In the genomic region with DNA sequence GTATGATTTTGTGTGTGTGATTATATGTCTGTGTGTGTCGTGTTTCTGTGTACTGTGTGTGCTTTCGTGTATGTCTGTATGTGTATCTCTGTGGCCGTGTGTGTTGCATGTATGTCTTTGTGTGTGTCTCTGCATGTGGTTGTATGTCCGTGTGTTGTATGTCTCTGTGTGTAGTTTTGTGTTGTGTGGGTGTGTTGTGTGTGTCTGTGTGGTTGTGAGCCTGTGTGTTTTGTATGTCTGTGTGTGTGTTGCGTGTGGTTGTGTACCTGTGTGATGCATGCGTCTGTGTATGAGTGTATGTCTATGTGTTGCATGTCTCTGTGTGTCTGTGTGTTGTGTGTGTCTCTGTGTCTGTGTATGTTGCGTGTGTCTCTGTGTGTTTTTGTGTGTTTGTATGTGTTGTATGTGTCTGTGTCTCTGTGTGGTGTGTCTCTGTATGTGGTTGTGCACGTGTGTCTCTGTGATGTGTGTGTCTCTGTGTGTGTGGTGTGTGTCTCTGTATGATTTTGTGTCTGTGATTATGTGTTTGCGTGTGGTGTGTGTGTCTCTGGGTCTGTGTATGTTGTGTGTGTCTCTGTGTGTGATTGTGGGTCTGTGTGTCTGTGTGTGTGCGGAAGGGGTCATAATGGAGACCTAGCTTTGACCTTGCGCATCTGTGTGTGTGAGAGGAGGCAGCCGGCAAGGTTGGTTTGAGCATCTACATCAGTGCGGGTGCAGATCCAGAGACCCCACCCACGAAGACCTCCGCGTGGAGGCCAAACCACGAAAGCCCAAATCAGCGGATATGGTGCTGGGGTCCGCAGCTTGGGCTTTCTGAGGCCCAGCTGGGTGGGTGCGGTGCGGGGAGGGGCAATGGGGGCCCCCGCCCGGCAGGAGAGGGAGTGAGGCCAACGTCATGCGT, we compare ENCODE assay signal across 18 cellular contexts.
DNase-seq lines count a peak whose midpoint lies in the region; ATAC-seq, FAIRE-seq and TF ChIP-seq lines count a peak whose summit lies in the region.
"Had no signal": no experiment of that assay in that cellular context is flagged by ENCODE, and none has a peak within 500 bp of the region (broad histone marks: within the 10 kb centered on the region; RNA-seq: fewer than 3 reads in every experiment).

No MANE protein-coding gene starts in this region.

- peak overlapping the region; percentile 78 for H2AK5ac ChIP-seq in mesenchymal stem cell (ENCODE audit: low read length, severe bottlenecking)

- TF ChIP-seq CTCF in natural killer cell (IDR thresholded peaks at IDR 0.05) (no peak), bronchial epithelial cell (IDR thresholded peaks at IDR 0.05; ENCODE audit: insufficient read depth, low read length, severe bottlenecking) (no peak), gastrocnemius medialis (IDR thresholded peaks at IDR 0.05 in 4 of 5, conservative IDR thresholded peaks at IDR 0.05 in 1 of 5) (no peak)

- peak overlapping the region; percentile 45 to 61 for H3K18ac ChIP-seq in mesenchymal stem cell (ENCODE audit: low read depth in 1 of 2, low read length in 2 of 2)

- peaks cover 0 to 5% of the 10 kb centered on the region in 2 donors for H3K27me3 Mint-ChIP-seq in natural killer cell (ENCODE audit: low read depth in 2 of 2)
- H3K27me3 Mint-ChIP-seq in natural killer cell treated with Interleukin-12 subunit alpha and Interleukin-12 subunit beta and Interleukin-15 and Interleukin-18, amount 100 ng/mL, for 72 hours, result peaks cover 2 to 7% of the 10 kb centered on the region in 2 donors
- H3K27me3 Mint-ChIP-seq: activated naive CD8-positive, alpha-beta T cell treated with anti-CD3 and anti-CD28 coated beads, Interleukin-2, amount 10 ng/mL, durations not matched to agents 7 days and 5 days; CD4-positive, CD25-positive, alpha-beta regulatory T cell had no signal

- no peak overlapping the region for H2BK15ac ChIP-seq in mesenchymal stem cell (ENCODE audit: low read depth, poor library complexity, severe bottlenecking)

- H3K27ac ChIP-seq in mesenchymal stem cell (ENCODE audit: low read length, poor library complexity, severe bottlenecking), result peak overlapping the region; percentile 30
- H3K27ac ChIP-seq in gastrocnemius medialis, result no peak overlapping the region

- FAIRE-seq in bronchial epithelial cell (lab: Jason Lieb, UNC), result peak; percentile 95
- FAIRE-seq: G401.6, keratinocyte had no signal

- no peak overlapping the region for H2AFZ ChIP-seq in mesenchymal stem cell (ENCODE audit: low read depth, low read length)

- H3K4ac ChIP-seq in mesenchymal stem cell (ENCODE audit: low read depth in 1 of 2, low read length in 2 of 2), result peak overlapping the region in 1 of 2 experiments; percentile 63

- no peak for ATAC-seq in natural killer cell
- no peak for ATAC-seq in natural killer cell treated with Interleukin-12 subunit alpha and Interleukin-12 subunit beta and Interleukin-15 and Interleukin-18, amount 100 ng/mL, for 72 hours
- ATAC-seq in gastrocnemius medialis, result no peak
- ATAC-seq in HG02884 (IDR thresholded peaks at IDR 0.05; ENCODE audit: unreplicated experiment), result no peak

- WGBS in mesenchymal stem cell, result 89% methylated on average over 21 of the region's 25 CpGs

- DNase-seq in natural killer cell (peak; percentile 3), bronchial epithelial cell (ENCODE audit: low read depth) (no peak), mesenchymal stem cell (no peak), islet precursor cell (no peak), gastrocnemius medialis (no peak)
- DNase-seq in natural killer cell treated with Interleukin-12 subunit alpha and Interleukin-12 subunit beta and Interleukin-15 and Interleukin-18, amount 100 ng/mL, for 72 hours (ENCODE audit: low spot score), result no peak
- DNase-seq in stimulated activated CD4-positive, alpha-beta T cell treated with anti-CD3 and anti-CD28 coated beads, Interleukin-2, amount 100 ng/mL, for 24 hours, result no peak
- DNase-seq: CD4-positive, CD25-positive, alpha-beta regulatory T cell; erythroblast; foreskin melanocyte; H9; MV-4-11; NCI-H1694 treated with DMSO at 0.1 percent for 48 hours; SW 1271 had no signal

- peaks cover 68% of the 10 kb centered on the region for H3K4me1 ChIP-seq in mesenchymal stem cell (ENCODE audit: control insufficient read depth, insufficient read depth, low read depth, low read length)
- H3K4me1 ChIP-seq in gastrocnemius medialis, result peaks cover 0 to 7% of the 10 kb centered on the region in 2 donors

- H3K36me3 ChIP-seq in bronchial epithelial cell (ENCODE audit: control insufficient read depth, insufficient read depth, low read length) (no peaks in the 10 kb centered on the region), mesenchymal stem cell (ENCODE audit: control insufficient read depth in 1 of 2, insufficient read depth in 2 of 2, low read depth in 1 of 2, low read length in 2 of 2) (peaks cover 0 to 6% of the 10 kb centered on the region in 2 experiments), gastrocnemius medialis (no peaks in the 10 kb centered on the region)

- no peak overlapping the region for H3K14ac ChIP-seq in mesenchymal stem cell (ENCODE audit: low read length in 2 of 2)

- TF ChIP-seq POLR2A in gastrocnemius medialis (IDR thresholded peaks at IDR 0.05), result no peak

- no peak overlapping the region for H3K23ac ChIP-seq in mesenchymal stem cell (ENCODE audit: low read length in 2 of 2)

- no peak overlapping the region for H3K4me3 Mint-ChIP-seq in natural killer cell
- no peak overlapping the region for H3K4me3 Mint-ChIP-seq in natural killer cell treated with Interleukin-12 subunit alpha and Interleukin-12 subunit beta and Interleukin-15 and Interleukin-18, amount 100 ng/mL, for 72 hours
- H3K4me3 Mint-ChIP-seq: activated naive CD8-positive, alpha-beta T cell treated with anti-CD3 and anti-CD28 coated beads, Interleukin-2, amount 10 ng/mL, durations not matched to agents 7 days and 5 days; CD4-positive, CD25-positive, alpha-beta regulatory T cell; H9 had no signal

- no peak overlapping the region for H2BK120ac ChIP-seq in mesenchymal stem cell (ENCODE audit: low read depth, low read length)

- H2BK5ac ChIP-seq in mesenchymal stem cell (ENCODE audit: low read depth, low read length, poor library complexity, severe bottlenecking), result no peak overlapping the region

- no peak overlapping the region for H3K4me2 ChIP-seq in mesenchymal stem cell (ENCODE audit: low read length, poor library complexity, severe bottlenecking)

- peak overlapping the region; percentile 27 for H4K8ac ChIP-seq in mesenchymal stem cell (ENCODE audit: low read length)

- peak overlapping the region in 1 of 2 experiments; percentile 85 for H2BK12ac ChIP-seq in mesenchymal stem cell (ENCODE audit: low read length in 2 of 2)

- H4K91ac ChIP-seq in mesenchymal stem cell (ENCODE audit: low read length), result peak overlapping the region; percentile 64

- H3K9me3 Mint-ChIP-seq in natural killer cell, result no peaks in the 10 kb centered on the region
- no peaks in the 10 kb centered on the region for H3K9me3 Mint-ChIP-seq in natural killer cell treated with Interleukin-12 subunit alpha and Interleukin-12 subunit beta and Interleukin-15 and Interleukin-18, amount 100 ng/mL, for 72 hours
- H3K9me3 Mint-ChIP-seq: activated naive CD8-positive, alpha-beta T cell treated with anti-CD3 and anti-CD28 coated beads, Interleukin-2, amount 10 ng/mL, durations not matched to agents 7 days and 5 days; CD4-positive, CD25-positive, alpha-beta regulatory T cell; H9 had no signal

- in situ Hi-C loops in gastrocnemius medialis (cut with MboI; ENCODE audit: low sequenced_read_pairs in 4 of 4), result loop anchor here in 1 of 4 donors (25.0 kb wide), 1 partner anchor 312 kb away; no protein-coding TSS in a partner anchor

- H3K4me3 ChIP-seq in bronchial epithelial cell (ENCODE audit: low read depth, low read length) (no peak overlapping the region), mesenchymal stem cell (ENCODE audit: insufficient read depth in 1 of 2, low read depth in 1 of 2, low read length in 2 of 2) (no peak overlapping the region), gastrocnemius medialis (no peak overlapping the region)

- no peaks in the 10 kb centered on the region for H3K4me1 Mint-ChIP-seq in natural killer cell
- no peaks in the 10 kb centered on the region for H3K4me1 Mint-ChIP-seq in natural killer cell treated with Interleukin-12 subunit alpha and Interleukin-12 subunit beta and Interleukin-15 and Interleukin-18, amount 100 ng/mL, for 72 hours (ENCODE audit: low read depth in 2 of 2)
- H3K4me1 Mint-ChIP-seq: CD4-positive, CD25-positive, alpha-beta regulatory T cell had no signal

- no peaks in the 10 kb centered on the region for H3K9me3 ChIP-seq in mesenchymal stem cell (ENCODE audit: control insufficient read depth, low read length)
- no peaks in the 10 kb centered on the region for H3K9me3 ChIP-seq in gastrocnemius medialis

- H3K27ac Mint-ChIP-seq in natural killer cell, result no peak overlapping the region
- H3K27ac Mint-ChIP-seq in natural killer cell treated with Interleukin-12 subunit alpha and Interleukin-12 subunit beta and Interleukin-15 and Interleukin-18, amount 100 ng/mL, for 72 hours, result no peak overlapping the region
- H3K27ac Mint-ChIP-seq: activated naive CD8-positive, alpha-beta T cell treated with anti-CD3 and anti-CD28 coated beads, Interleukin-2, amount 10 ng/mL, durations not matched to agents 7 days and 5 days; CD4-positive, CD25-positive, alpha-beta regulatory T cell; H9 had no signal

- H3K9ac ChIP-seq in mesenchymal stem cell (ENCODE audit: low read length), result no peak overlapping the region

- peaks cover 10% of the 10 kb centered on the region for H3K79me1 ChIP-seq in mesenchymal stem cell (replicated peaks; ENCODE audit: low read length, poor library complexity, severe bottlenecking)

- no peaks in the 10 kb centered on the region for H3K27me3 ChIP-seq in bronchial epithelial cell (ENCODE audit: control insufficient read depth, insufficient read depth, low read length)
- no peaks in the 10 kb centered on the region for H3K27me3 ChIP-seq in mesenchymal stem cell (ENCODE audit: control insufficient read depth in 1 of 2, insufficient read depth in 1 of 2, low read length in 2 of 2)
- no peaks in the 10 kb centered on the region for H3K27me3 ChIP-seq in gastrocnemius medialis

- intact Hi-C loops in natural killer cell (cut with micrococcal nuclease), result no loop called here
- intact Hi-C loops in gastrocnemius medialis (cut with DNase I; ENCODE audit: low total_unique reads), result no loop called here

- H3K36me3 Mint-ChIP-seq in natural killer cell, result no peaks in the 10 kb centered on the region
- H3K36me3 Mint-ChIP-seq in natural killer cell treated with Interleukin-12 subunit alpha and Interleukin-12 subunit beta and Interleukin-15 and Interleukin-18, amount 100 ng/mL, for 72 hours, result no peaks in the 10 kb centered on the region
- H3K36me3 Mint-ChIP-seq: activated naive CD8-positive, alpha-beta T cell treated with anti-CD3 and anti-CD28 coated beads, Interleukin-2, amount 10 ng/mL, durations not matched to agents 7 days and 5 days; CD4-positive, CD25-positive, alpha-beta regulatory T cell had no signal
